In the genomic region with DNA sequence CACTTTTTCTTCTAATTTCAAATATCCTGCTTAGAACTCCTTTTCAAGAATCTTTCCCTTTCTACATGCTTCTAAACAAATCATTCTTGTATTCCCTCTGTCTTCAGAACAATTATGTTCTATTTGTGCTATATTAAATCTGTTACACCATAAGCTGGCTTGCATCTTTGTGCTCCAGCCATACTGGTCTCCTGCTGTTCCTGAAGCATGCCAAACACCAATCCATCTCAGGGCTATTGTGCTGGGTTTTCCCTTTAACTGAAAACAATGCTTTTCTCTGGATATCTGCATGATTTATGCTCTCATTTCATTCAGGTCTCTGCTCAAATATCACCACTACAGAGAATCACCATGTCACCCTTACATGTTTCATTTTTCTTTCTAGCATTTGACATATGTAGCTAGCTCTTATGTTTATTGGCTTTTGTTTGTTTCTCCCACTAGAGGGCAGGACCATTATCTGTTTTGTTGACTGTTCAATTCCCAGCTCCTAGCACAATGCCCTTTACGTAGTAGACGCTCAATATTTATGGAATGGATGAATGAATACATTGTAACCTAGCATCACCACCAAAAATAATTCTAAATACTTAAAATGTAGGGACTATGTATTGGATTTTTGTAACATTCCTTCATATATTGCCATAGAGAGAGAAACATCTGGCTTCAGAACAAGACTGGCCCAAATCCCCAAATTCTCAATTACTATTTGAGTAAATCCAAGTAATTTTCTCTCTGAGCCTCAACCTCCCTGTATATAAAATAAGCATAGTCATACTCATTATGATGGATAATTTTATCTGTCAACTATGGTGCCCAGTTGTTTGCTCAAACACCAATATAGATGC, we compare ENCODE assay signal across 8 cellular contexts.
A peak's percentile ranks its signal among the peaks of the same experiment; 100 is the strongest.
DNase-seq lines count a peak whose midpoint lies in the region; ATAC-seq, FAIRE-seq and TF ChIP-seq lines count a peak whose summit lies in the region.

No MANE protein-coding gene starts in this region.

- H3K56ac ChIP-seq in H1 (replicated peaks; ENCODE audit: insufficient read length, low read depth, low read length) = no peak overlapping the region

- H3K23ac ChIP-seq in H1 (ENCODE audit: insufficient read length) = no peak overlapping the region

- no peak overlapping the region for H2BK5ac ChIP-seq in H1 (ENCODE audit: low read depth, low read length)

- TF ChIP-seq RAD21 in H1 (IDR thresholded peaks at IDR 0.05 in 1 of 2, conservative IDR thresholded peaks at IDR 0.05 in 1 of 2; ENCODE audit: low read depth in 2 of 2, low read length in 2 of 2) = peak; percentile 37 to 53

- no peak overlapping the region for H2AK5ac ChIP-seq in H1 (ENCODE audit: low read depth, low read length)

- H3K4me3 ChIP-seq in H1 (ENCODE audit: extremely low read depth in 1 of 4, insufficient read depth in 2 of 4, low read depth in 3 of 4, low read length in 4 of 4) = no peak overlapping the region

- TF ChIP-seq EP300 in H1 (IDR thresholded peaks at IDR 0.05; ENCODE audit: borderline replicate concordance in 1 of 2, low read depth in 2 of 2, low read length in 2 of 2) = no peak

- no peak overlapping the region for H3K4me3 Mint-ChIP-seq in activated T-helper 1 cell treated with anti-CD3 and anti-CD28 coated beads, Interleukin-12 subunit alpha, Interleukin-12 subunit beta, Interleukin-2, Interleukin-4 antibody, amounts not matched to agents 30 ng/mL and 10 ng/mL and 1 ng/mL, durations not matched to agents 14 hours and 24 hours and 36 hours

- no peak overlapping the region for H2BK12ac ChIP-seq in H1 (ENCODE audit: low read depth, low read length)

- peak; percentile 76 for FAIRE-seq in H1 (lab: Jason Lieb, UNC)

- no peak overlapping the region for H3K9ac ChIP-seq in H1 (replicated peaks in 1 of 4; ENCODE audit: extremely low read depth in 1 of 4, low read depth in 3 of 4, low read length in 3 of 4)

- ATAC-seq in GM19395 (IDR thresholded peaks at IDR 0.05; ENCODE audit: unreplicated experiment) (peak; percentile 57), GM21390 (IDR thresholded peaks at IDR 0.05; ENCODE audit: unreplicated experiment) (no peak)

- CTCF ChIA-PET in H1 (lab: Charles Lee; ENCODE audit: partially characterized antibody) = interaction anchor here (0.6 to 4.0 kb wide), 22 partner anchors 9 to 712 kb away, joined by 3 to 26 read pairs (median 4); no protein-coding TSS in a partner anchor

- WGBS in H1 (ENCODE audit: extremely low coverage in 1 of 2, insufficient coverage in 1 of 2, insufficient read length in 1 of 2, insufficient replicate concordance in 2 of 2, low coverage in 1 of 2, low lambda C conversion rate in 2 of 2, missing lambda C conversion rate in 1 of 2), 2 experiments = 52% methylated on average over 2 of the region's 2 CpGs; no CpG with 5 or more reads in 1 of the 2 experiments

- no peaks in the 10 kb centered on the region for H3K79me2 ChIP-seq in H1 (ENCODE audit: control insufficient read depth in 1 of 2, insufficient read depth in 2 of 2, low read length in 2 of 2)

- H3K9me3 Mint-ChIP-seq in activated T-helper 1 cell treated with anti-CD3 and anti-CD28 coated beads, Interleukin-12 subunit alpha, Interleukin-12 subunit beta, Interleukin-2, Interleukin-4 antibody, amounts not matched to agents 30 ng/mL and 10 ng/mL and 1 ng/mL, durations not matched to agents 14 hours and 24 hours and 36 hours = no peaks in the 10 kb centered on the region

- TF ChIP-seq CTCF in 22Rv1 (IDR thresholded peaks at IDR 0.05) = peak; percentile 79
- peak in 2 of 3 experiments; percentile 27 to 54; a peak in 2 of 4 replicates for TF ChIP-seq CTCF in H1 (IDR thresholded peaks at IDR 0.05; ENCODE audit: control extremely low read depth in 1 of 3, insufficient read depth in 1 of 3, low read depth in 1 of 3, low read length in 3 of 3)

- POLR2A ChIA-PET in H1 (lab: Charles Lee; ENCODE audit: partially characterized antibody) = no interaction called here

- H3K4ac ChIP-seq in H1 (replicated peaks; ENCODE audit: insufficient read length, low read depth, low read length) = no peak overlapping the region

- H2AFZ ChIP-seq in H1 (ENCODE audit: low read length) = no peak overlapping the region

- peaks cover 0 to 3% (median under 1%) of the 10 kb centered on the region in 4 experiments; a peak in 3 of 7 replicates for H3K4me1 ChIP-seq in H1 (replicated peaks in 1 of 4; ENCODE audit: control insufficient read depth in 3 of 4, insufficient read depth in 4 of 4, low read length in 3 of 4)

- H3K18ac ChIP-seq in H1 (ENCODE audit: extremely low read depth, low read length) = no peak overlapping the region

- H4K20me1 ChIP-seq in H1 (replicated peaks in 1 of 2; ENCODE audit: control insufficient read depth in 1 of 2, insufficient read depth in 2 of 2, low read length in 2 of 2) = no peaks in the 10 kb centered on the region

- H3K27me3 Mint-ChIP-seq in activated T-helper 1 cell treated with anti-CD3 and anti-CD28 coated beads, Interleukin-12 subunit alpha, Interleukin-12 subunit beta, Interleukin-2, Interleukin-4 antibody, amounts not matched to agents 30 ng/mL and 10 ng/mL and 1 ng/mL, durations not matched to agents 14 hours and 24 hours and 36 hours (ENCODE audit: insufficient read depth) = no peaks in the 10 kb centered on the region

- H3K23me2 ChIP-seq in H1 (ENCODE audit: low read depth, low read length) = no peaks in the 10 kb centered on the region

- intact Hi-C loops in activated T-helper 1 cell treated with anti-CD3 and anti-CD28 coated beads, Interleukin-12 subunit alpha, Interleukin-12 subunit beta, Interleukin-2, Interleukin-4 antibody, amounts not matched to agents 30 ng/mL and 10 ng/mL and 1 ng/mL, durations not matched to agents 14 hours and 24 hours and 36 hours (cut with micrococcal nuclease) = no loop called here
- intact Hi-C loops in head of caudate nucleus (cut with DNase I) = no loop called here

- H3K4me2 ChIP-seq in H1 (ENCODE audit: insufficient read depth in 1 of 2, low read depth in 2 of 2, low read length in 2 of 2) = no peak overlapping the region

- no peaks in the 10 kb centered on the region for H3K27me3 ChIP-seq in H1 (replicated peaks in 1 of 4; ENCODE audit: control insufficient read depth in 3 of 4, extremely low read depth in 1 of 4, insufficient read depth in 3 of 4, low read length in 3 of 4)

- TF ChIP-seq POLR2A in H1 (IDR thresholded peaks at IDR 0.05; ENCODE audit: control extremely low read depth in 1 of 2, low read depth in 2 of 2, low read length in 2 of 2) = no peak

- H3K4me1 Mint-ChIP-seq in activated T-helper 1 cell treated with anti-CD3 and anti-CD28 coated beads, Interleukin-12 subunit alpha, Interleukin-12 subunit beta, Interleukin-2, Interleukin-4 antibody, amounts not matched to agents 30 ng/mL and 10 ng/mL and 1 ng/mL, durations not matched to agents 14 hours and 24 hours and 36 hours (ENCODE audit: low read depth) = no peaks in the 10 kb centered on the region

- no peak overlapping the region for H3K14ac ChIP-seq in H1 (ENCODE audit: insufficient read length)

- no peak overlapping the region for H4K8ac ChIP-seq in H1 (ENCODE audit: extremely low read depth, insufficient read depth, low read length)

- no peak overlapping the region for H2BK120ac ChIP-seq in H1 (replicated peaks; ENCODE audit: low read depth, low read length)

- H4K5ac ChIP-seq in H1 (ENCODE audit: insufficient read length, low read depth, low read length) = no peak overlapping the region

- no peak overlapping the region for H3K27ac Mint-ChIP-seq in activated T-helper 1 cell treated with anti-CD3 and anti-CD28 coated beads, Interleukin-12 subunit alpha, Interleukin-12 subunit beta, Interleukin-2, Interleukin-4 antibody, amounts not matched to agents 30 ng/mL and 10 ng/mL and 1 ng/mL, durations not matched to agents 14 hours and 24 hours and 36 hours

- H2BK20ac ChIP-seq in H1 (ENCODE audit: low read length) = no peak overlapping the region

- no peak overlapping the region for H2BK15ac ChIP-seq in H1 (ENCODE audit: low read length)

- no peak overlapping the region for H4K91ac ChIP-seq in H1 (replicated peaks; ENCODE audit: insufficient read length, low read length)

- DNase-seq in NCI-H460 (ENCODE audit: extremely low read depth, low read depth) = peak; percentile 40
- no peak for DNase-seq in H1 (ENCODE audit: low read depth in 1 of 2, low spot score in 2 of 2)
- no peak for DNase-seq in activated T-helper 1 cell treated with anti-CD3 and anti-CD28 coated beads, Interleukin-12 subunit alpha, Interleukin-12 subunit beta, Interleukin-2, Interleukin-4 antibody, amounts not matched to agents 30 ng/mL and 10 ng/mL and 1 ng/mL, durations not matched to agents 14 hours and 24 hours and 36 hours (ENCODE audit: low spot score)
- DNase-seq in head of caudate nucleus = no peak
- no peak for DNase-seq in NCI-H128 (lab: John Stamatoyannopoulos, UW; ENCODE audit: unreplicated experiment)

- no peaks in the 10 kb centered on the region for H3K79me1 ChIP-seq in H1 (ENCODE audit: low read depth, low read length)

- H3K27ac ChIP-seq in 22Rv1 (no peak overlapping the region), H1 (ENCODE audit: low read depth, low read length) (no peak overlapping the region)

- no peaks in the 10 kb centered on the region for H3K36me3 ChIP-seq in H1 (ENCODE audit: control insufficient read depth in 2 of 4, insufficient read depth in 4 of 4, low read length in 3 of 4)

- no peaks in the 10 kb centered on the region for H3K36me3 Mint-ChIP-seq in activated T-helper 1 cell treated with anti-CD3 and anti-CD28 coated beads, Interleukin-12 subunit alpha, Interleukin-12 subunit beta, Interleukin-2, Interleukin-4 antibody, amounts not matched to agents 30 ng/mL and 10 ng/mL and 1 ng/mL, durations not matched to agents 14 hours and 24 hours and 36 hours (ENCODE audit: low read depth)

- no peaks in the 10 kb centered on the region for H3K9me3 ChIP-seq in H1 (ENCODE audit: insufficient read depth in 2 of 2, low read depth in 1 of 2, low read length in 1 of 2)

TF ChIP-seq in H1, 55 proteins besides CTCF, POLR2A, EP300 and RAD21 (continues in another document):
- no peak for TF ChIP-seq SUZ12 (IDR thresholded peaks at IDR 0.05; ENCODE audit: low read length)
- no peak for TF ChIP-seq EGR1 (IDR thresholded peaks at IDR 0.05; ENCODE audit: borderline replicate concordance, low read depth, low read length)
- TF ChIP-seq ASH2L (IDR thresholded peaks at IDR 0.05; ENCODE audit: low read length) = no peak
- TF ChIP-seq POLR2AphosphoS5 (IDR thresholded peaks at IDR 0.05; ENCODE audit: low read depth, low read length) = no peak
- no peak for TF ChIP-seq GTF2F1 (IDR thresholded peaks at IDR 0.05; ENCODE audit: borderline replicate concordance, low read depth, low read length)
- TF ChIP-seq, protein P1, sequence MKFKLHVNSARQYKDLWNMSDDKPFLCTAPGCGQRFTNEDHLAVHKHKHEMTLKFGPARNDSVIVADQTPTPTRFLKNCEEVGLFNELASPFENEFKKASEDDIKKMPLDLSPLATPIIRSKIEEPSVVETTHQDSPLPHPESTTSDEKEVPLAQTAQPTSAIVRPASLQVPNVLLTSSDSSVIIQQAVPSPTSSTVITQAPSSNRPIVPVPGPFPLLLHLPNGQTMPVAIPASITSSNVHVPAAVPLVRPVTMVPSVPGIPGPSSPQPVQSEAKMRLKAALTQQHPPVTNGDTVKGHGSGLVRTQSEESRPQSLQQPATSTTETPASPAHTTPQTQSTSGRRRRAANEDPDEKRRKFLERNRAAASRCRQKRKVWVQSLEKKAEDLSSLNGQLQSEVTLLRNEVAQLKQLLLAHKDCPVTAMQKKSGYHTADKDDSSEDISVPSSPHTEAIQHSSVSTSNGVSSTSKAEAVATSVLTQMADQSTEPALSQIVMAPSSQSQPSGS (IDR thresholded peaks at IDR 0.05; ENCODE audit: low read length) = no peak
